8 cellular contexts compared by ENCODE assay signal in genomic region chr11:119567667-119568582, GRCh38.
DNase-seq lines count a peak whose midpoint lies in the region; ATAC-seq, FAIRE-seq and TF ChIP-seq lines count a peak whose summit lies in the region.

No MANE protein-coding gene starts in this region.

- H4K20me1 ChIP-seq in PC-3 (ENCODE audit: low read length): no peaks in the 10 kb centered on the region

- no peaks in the 10 kb centered on the region for H3K79me2 ChIP-seq in PC-3 (ENCODE audit: low read length)

- H3K4me1 ChIP-seq in PC-3 (ENCODE audit: insufficient read depth, low read length): peaks cover 24% of the 10 kb centered on the region
- H3K4me1 ChIP-seq in heart right ventricle: peaks cover 3 to 21% (median 14%) of the 10 kb centered on the region in 9 donors

- ATAC-seq in HG02759 (IDR thresholded peaks at IDR 0.05; ENCODE audit: unreplicated experiment) (peak; percentile 71), PC-3 (peak; percentile 87), heart right ventricle (peak; percentile 67 to 86 (median 80)), HG02884 (IDR thresholded peaks at IDR 0.05; ENCODE audit: unreplicated experiment) (no peak)

- H3K4me3 ChIP-seq in PC-3 (ENCODE audit: low read length) (no peak overlapping the region), heart right ventricle (no peak overlapping the region)

- CTCF ChIA-PET in PC-3 (lab: Charles Lee): interaction anchor here (0.7 kb wide), 1 partner anchor 109 kb away, joined by 4 read pairs; no protein-coding TSS in a partner anchor

- TF ChIP-seq CTCF in PC-3 (conservative IDR thresholded peaks at IDR 0.05; ENCODE audit: low read depth, low read length) (no peak), heart right ventricle (IDR thresholded peaks at IDR 0.05) (no peak), D721Med (IDR thresholded peaks at IDR 0.05; ENCODE audit: insufficient read depth, missing control alignments) (no peak)

- H3K9ac ChIP-seq in PC-3 (ENCODE audit: low read length): no peak overlapping the region; the same call in 1 of the 2 replicates

- FAIRE-seq in D721Med (lab: Jason Lieb, UNC): no peak

- H3K27me3 ChIP-seq in PC-3 (ENCODE audit: low read length) (no peaks in the 10 kb centered on the region), heart right ventricle (no peaks in the 10 kb centered on the region)

- H3K4me2 ChIP-seq in PC-3 (ENCODE audit: low read length): peak overlapping the region; percentile 24; the same call in 1 of the 2 replicates

- no peaks in the 10 kb centered on the region for H3K9me3 ChIP-seq in PC-3 (ENCODE audit: low read length)
- H3K9me3 ChIP-seq in heart right ventricle: peaks cover 0 to 14% (median 0%) of the 10 kb centered on the region in 11 donors

- H3F3A ChIP-seq in PC-3 (ENCODE audit: low read length, unreplicated experiment): no peaks in the 10 kb centered on the region

- BruUV-seq in PC-3 (replicated peaks; lab: Mats Ljungman, UMichigan): no TSS peak

- POLR2A ChIA-PET in PC-3 (lab: Charles Lee; ENCODE audit: unreplicated experiment): no interaction called here

- peak overlapping the region; percentile 54 for H3K27ac ChIP-seq in PC-3 (ENCODE audit: low read length)
- H3K27ac ChIP-seq in heart right ventricle: peak overlapping the region in 6 of 10 donors; percentile 7 to 48 (median 34)

- 27 to 31% methylated on average over 9 of the region's 9 CpGs for WGBS in heart right ventricle, 2 donors

- 0 out of 2 replicates have a peak overlapping the region, but pooled peaks have one; percentile 8 for H2AFZ ChIP-seq in PC-3 (ENCODE audit: low read length)

- intact Hi-C loops in PC-3 (cut with micrococcal nuclease) (no loop called here), heart right ventricle (cut with DNase I) (no loop called here)

- no peaks in the 10 kb centered on the region for H3K36me3 ChIP-seq in PC-3 (ENCODE audit: low read depth, low read length)
- H3K36me3 ChIP-seq in heart right ventricle: no peaks in the 10 kb centered on the region

- H3K9me2 ChIP-seq in PC-3 (replicated peaks; ENCODE audit: low read length): no peaks in the 10 kb centered on the region

- peak; percentile 29 for DNase-seq in DMS153 treated with DMSO at 0.1 percent for 48 hours (lab: John Stamatoyannopoulos, UW; ENCODE audit: unreplicated experiment)
- peak; percentile 91 for DNase-seq in PC-3
- DNase-seq in heart right ventricle: peak in 1 of 2 donors; percentile 40
- DNase-seq in SKM-1 treated with dmso at 0.1 percent for 144 hours (lab: John Stamatoyannopoulos, UW; ENCODE audit: unreplicated experiment): no peak
- DNase-seq in D721Med (ENCODE audit: insufficient read length, low spot score): no peak
- DNase-seq in MV-4-11 (lab: John Stamatoyannopoulos, UW): no peak

Comparison
In these comparisons a context has a peak if more than half of its experiments do, and no peak if none do; other contexts are left out.
1. DNase-seq: peak in DMS153 treated with DMSO at 0.1 percent for 48 hours (single experiment) and PC-3 (single experiment); none in SKM-1 treated with dmso at 0.1 percent for 144 hours (single experiment), D721Med (single experiment) and MV-4-11 (single experiment).